Comparison of ENCODE assay signal across 2 cellular contexts in the genomic region with DNA sequence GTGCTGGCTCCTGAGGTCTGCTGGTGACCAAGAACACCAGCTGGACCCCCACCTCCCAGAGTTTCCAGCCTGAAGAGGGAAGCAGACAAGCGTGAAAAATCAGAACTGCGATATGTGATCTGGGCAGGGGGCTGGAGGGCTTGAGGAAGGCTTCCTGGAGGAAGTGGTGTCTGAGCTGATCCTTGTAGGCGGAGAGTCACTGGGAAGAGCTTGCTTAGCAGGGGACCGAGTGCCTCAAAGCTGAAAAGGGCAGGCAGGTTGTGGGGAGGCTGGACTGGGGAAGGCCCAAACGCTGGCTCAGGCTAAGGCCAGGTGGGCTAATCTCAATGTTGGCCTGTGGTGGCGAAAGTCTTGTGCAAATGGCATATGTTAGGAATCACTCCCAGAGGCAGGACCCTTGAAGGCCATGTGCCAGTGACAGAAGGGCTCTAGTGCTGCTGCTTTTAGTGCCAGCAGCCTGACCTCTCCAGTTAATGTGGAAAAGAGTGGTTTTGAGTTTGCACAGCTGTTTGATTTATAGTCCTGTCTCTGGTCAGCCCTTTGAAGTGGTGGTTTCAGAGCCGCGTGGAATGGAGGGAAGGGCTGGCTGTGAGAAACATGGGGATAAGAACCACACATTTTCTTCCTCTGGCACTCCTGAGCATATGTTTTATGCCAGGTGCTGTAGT.
TF ChIP-seq lines count a peak whose summit lies in the region.

No MANE protein-coding gene starts in this region.

TF ChIP-seq in IMR-90, 13 proteins besides CTCF, POLR2A, EP300 and RAD21:
- TF ChIP-seq MAFK (IDR thresholded peaks at IDR 0.05; ENCODE audit: low read depth, low read length): no peak
- no peak for TF ChIP-seq SMC3 (IDR thresholded peaks at IDR 0.05; ENCODE audit: low read depth, low read length)
- no peak for TF ChIP-seq RFX5 (IDR thresholded peaks at IDR 0.05; ENCODE audit: low read depth, low read length)
- TF ChIP-seq NFE2L2 (IDR thresholded peaks at IDR 0.05; ENCODE audit: low read depth, low read length): no peak
- no peak for TF ChIP-seq MAZ (IDR thresholded peaks at IDR 0.05; ENCODE audit: borderline replicate concordance, low read depth, low read length)
- TF ChIP-seq FOS (IDR thresholded peaks at IDR 0.05; ENCODE audit: low read depth, low read length): no peak
- TF ChIP-seq, protein P1, sequence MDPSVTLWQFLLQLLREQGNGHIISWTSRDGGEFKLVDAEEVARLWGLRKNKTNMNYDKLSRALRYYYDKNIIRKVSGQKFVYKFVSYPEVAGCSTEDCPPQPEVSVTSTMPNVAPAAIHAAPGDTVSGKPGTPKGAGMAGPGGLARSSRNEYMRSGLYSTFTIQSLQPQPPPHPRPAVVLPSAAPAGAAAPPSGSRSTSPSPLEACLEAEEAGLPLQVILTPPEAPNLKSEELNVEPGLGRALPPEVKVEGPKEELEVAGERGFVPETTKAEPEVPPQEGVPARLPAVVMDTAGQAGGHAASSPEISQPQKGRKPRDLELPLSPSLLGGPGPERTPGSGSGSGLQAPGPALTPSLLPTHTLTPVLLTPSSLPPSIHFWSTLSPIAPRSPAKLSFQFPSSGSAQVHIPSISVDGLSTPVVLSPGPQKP (IDR thresholded peaks at IDR 0.05; ENCODE audit: borderline replicate concordance, low read depth, low read length): no peak
- no peak for TF ChIP-seq CHD1 (IDR thresholded peaks at IDR 0.05; ENCODE audit: low read depth, low read length)
- no peak for TF ChIP-seq CEBPB (IDR thresholded peaks at IDR 0.05; ENCODE audit: low read depth, low read length)
- no peak for TF ChIP-seq RCOR1 (IDR thresholded peaks at IDR 0.05; ENCODE audit: insufficient replicate concordance, low read length)

TF ChIP-seq in WTC11, 78 proteins besides CTCF, POLR2A, EP300 and RAD21:
- TF ChIP-seq ZNF263 (CRISPR knock-in tag; IDR thresholded peaks at IDR 0.05; ENCODE audit: low read depth): no peak
- no peak for TF ChIP-seq SOX15 (CRISPR knock-in tag; IDR thresholded peaks at IDR 0.05)
- no peak for TF ChIP-seq FOXP1 (CRISPR knock-in tag; IDR thresholded peaks at IDR 0.05; ENCODE audit: borderline replicate concordance)
- TF ChIP-seq E2F4 (CRISPR knock-in tag; IDR thresholded peaks at IDR 0.05; ENCODE audit: borderline replicate concordance, low read depth): no peak
- no peak for TF ChIP-seq PRRX2 (CRISPR knock-in tag; IDR thresholded peaks at IDR 0.05)
- no peak for TF ChIP-seq KAT7 (CRISPR knock-in tag; IDR thresholded peaks at IDR 0.05; ENCODE audit: borderline replicate concordance)
- no peak for TF ChIP-seq ATF3 (CRISPR knock-in tag; conservative IDR thresholded peaks at IDR 0.05)
- TF ChIP-seq HMGXB4 (CRISPR knock-in tag; IDR thresholded peaks at IDR 0.05): no peak
